22 cellular contexts compared by ENCODE assay signal in the genomic region with DNA sequence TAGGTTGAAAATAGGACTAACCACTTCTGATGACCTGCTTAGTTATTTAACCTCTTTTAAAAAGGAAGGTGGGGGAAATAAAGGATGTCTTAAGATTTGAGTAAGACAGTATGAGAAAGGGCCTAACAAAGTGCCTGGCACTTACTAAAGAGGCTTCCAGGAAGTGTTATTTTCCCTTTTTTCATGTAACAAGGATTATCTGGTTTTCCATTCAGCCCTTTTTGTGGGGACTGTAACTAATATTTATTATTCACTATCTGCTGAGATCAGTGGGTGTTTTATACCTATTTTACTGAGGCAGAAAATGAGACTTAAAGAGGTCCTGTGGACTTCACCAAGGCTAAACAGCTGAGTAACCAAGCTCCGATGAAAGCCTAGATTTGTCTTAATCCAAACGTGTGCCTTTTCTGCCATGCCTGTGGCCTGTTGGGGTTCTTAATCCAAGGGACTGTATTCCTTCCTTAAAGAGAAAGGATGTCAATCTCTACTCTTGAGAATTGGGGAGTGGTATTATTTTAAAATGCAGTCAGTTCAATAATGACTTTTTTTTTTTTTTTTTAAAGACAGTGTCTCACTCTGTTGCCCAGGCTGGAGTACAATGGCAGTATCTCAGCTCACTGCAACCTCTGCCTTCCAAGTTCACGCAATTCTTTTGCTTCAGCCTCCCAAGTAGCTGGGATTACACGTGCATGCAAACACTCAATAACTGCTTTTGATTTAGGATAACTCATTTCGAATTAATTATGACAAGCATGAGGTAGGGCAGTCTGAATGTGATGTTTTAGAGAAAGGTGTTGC. TPM values are rescaled to one million over a fixed set of nuclear protein-coding genes. Genes with fewer than 3 reads are reported as not detected.
DNase-seq lines count a peak whose midpoint lies in the region; ATAC-seq and TF ChIP-seq lines count a peak whose summit lies in the region.
"Had no signal": no experiment of that assay in that cellular context is flagged by ENCODE, and none has a peak within 500 bp of the region (broad histone marks: within the 10 kb centered on the region; RNA-seq: fewer than 3 reads in every experiment).

No MANE protein-coding gene starts in this region.

- H4K5ac ChIP-seq in H9 (ENCODE audit: insufficient read length, low read depth, low read length) = no peak overlapping the region

- H3K9ac ChIP-seq in H9 (ENCODE audit: extremely low read depth, insufficient read length, low read length) = no peak overlapping the region
- H3K9ac ChIP-seq in neural progenitor cell = no peak overlapping the region
- H3K9ac ChIP-seq in colonic mucosa (ENCODE audit: low read depth in 2 of 2, low read length in 2 of 2) = no peak overlapping the region

- H3T11ph ChIP-seq in H9 (ENCODE audit: low read length) = no peak overlapping the region

- no peak overlapping the region for H3K18ac ChIP-seq in H9 (ENCODE audit: insufficient read length, low read depth, low read length)

- no peak overlapping the region for H3K4me3 ChIP-seq in neural progenitor cell
- no peak overlapping the region for H3K4me3 ChIP-seq in colonic mucosa
- H3K4me3 ChIP-seq: tibial artery had no signal

- H4K91ac ChIP-seq in H9 (ENCODE audit: insufficient read length, low read depth, low read length) = no peak overlapping the region

- no peak for TF ChIP-seq CTCF in H9 (conservative IDR thresholded peaks at IDR 0.05)
- TF ChIP-seq CTCF in WTC11 (IDR thresholded peaks at IDR 0.05) = no peak
- no peak for TF ChIP-seq CTCF in neural progenitor cell (IDR thresholded peaks at IDR 0.05)
- no peak for TF ChIP-seq CTCF in colonic mucosa (IDR thresholded peaks at IDR 0.05)

- H3K4me2 ChIP-seq in H9 (ENCODE audit: insufficient read depth, insufficient read length, low read length) = no peak overlapping the region
- no peak overlapping the region for H3K4me2 ChIP-seq in neural progenitor cell

- CTCF ChIA-PET in activated naive CD4-positive, alpha-beta T cell treated with anti-CD3 and anti-CD28 coated beads for 36 hours (lab: Charles Lee) = interaction anchor here (0.6 kb wide), 1 partner anchor 17 kb away, joined by 3 read pairs; no protein-coding TSS in a partner anchor
- CTCF ChIA-PET in WTC11 (lab: Charles Lee) = interaction anchor here (0.7 to 1.1 kb wide), 3 partner anchors 216 to 222 kb away, joined by 3 to 5 read pairs (median 3); no protein-coding TSS in a partner anchor

- peaks cover 3% of the 10 kb centered on the region for H3K36me3 Mint-ChIP-seq in activated naive CD4-positive, alpha-beta T cell treated with anti-CD3 and anti-CD28 coated beads for 36 hours (ENCODE audit: low read depth)
- H3K36me3 Mint-ChIP-seq in H9 (ENCODE audit: insufficient read depth in 1 of 3, low read depth in 3 of 3) = peaks cover 0 to 5% (median 2%) of the 10 kb centered on the region in 3 experiments; a peak in 3 of 7 replicates
- no peaks in the 10 kb centered on the region for H3K36me3 Mint-ChIP-seq in WTC11
- H3K36me3 Mint-ChIP-seq in neural progenitor cell = peaks cover 3% of the 10 kb centered on the region

- H3K4me3 Mint-ChIP-seq in activated naive CD4-positive, alpha-beta T cell treated with anti-CD3 and anti-CD28 coated beads for 36 hours = peak overlapping the region; percentile 27
- no peak overlapping the region for H3K4me3 Mint-ChIP-seq in H9
- H3K4me3 Mint-ChIP-seq in WTC11 = no peak overlapping the region
- no peak overlapping the region for H3K4me3 Mint-ChIP-seq in neural progenitor cell

- H3K79me1 ChIP-seq in H9 (ENCODE audit: insufficient read depth, low read depth, low read length, poor library complexity, severe bottlenecking) = no peaks in the 10 kb centered on the region

- no peak overlapping the region for H2BK120ac ChIP-seq in H9 (ENCODE audit: low read depth, low read length, poor library complexity, severe bottlenecking)

- no peak overlapping the region for H2BK5ac ChIP-seq in H9 (ENCODE audit: insufficient read length, low read length)

- H3K36me3 ChIP-seq in neural progenitor cell (no peaks in the 10 kb centered on the region), colonic mucosa (no peaks in the 10 kb centered on the region)
- H3K36me3 ChIP-seq: tibial artery had no signal

- no peaks in the 10 kb centered on the region for H3K27me3 Mint-ChIP-seq in activated naive CD4-positive, alpha-beta T cell treated with anti-CD3 and anti-CD28 coated beads for 36 hours (ENCODE audit: low read depth)
- H3K27me3 Mint-ChIP-seq in H9 (ENCODE audit: low read depth) = 0 out of 2 replicates have a peak, but pooled peaks cover 4% of the 10 kb centered on the region
- H3K27me3 Mint-ChIP-seq in WTC11 (ENCODE audit: low read depth) = no peaks in the 10 kb centered on the region
- H3K27me3 Mint-ChIP-seq in neural progenitor cell (ENCODE audit: insufficient read depth, low read depth) = no peaks in the 10 kb centered on the region

- H4K8ac ChIP-seq in H9 (replicated peaks; ENCODE audit: insufficient read length, low read depth, low read length) = no peak overlapping the region

- no peak for DNase-seq in activated naive CD4-positive, alpha-beta T cell treated with anti-CD3 and anti-CD28 coated beads for 36 hours
- DNase-seq in activated naive CD4-positive, alpha-beta T cell treated with Interleukin-2 at 50 U/mL for 16 hours = no peak
- DNase-seq in H9 = no peak
- no peak for DNase-seq in WTC11 (ENCODE audit: low spot score)
- no peak for DNase-seq in neural progenitor cell (ENCODE audit: low spot score)
- no peak for DNase-seq in NCI-H524 (lab: John Stamatoyannopoulos, UW)
- no peak for DNase-seq in mesenteric fat pad (ENCODE audit: low spot score)
- no peak for DNase-seq in colonic mucosa
- DNase-seq: activated naive CD4-positive, alpha-beta T cell treated with anti-CD3 and anti-CD28 coated beads, Interleukin-2, amount 50 U/mL, for 16 hours; Karpas-422; left cardiac atrium; mesendoderm; NCI-H1092; NCI-H2029; NCI-H226; NK-92 treated with Interleukin-12 subunit alpha and Interleukin-12 subunit beta, amount 100 ng/mL, for 24 hours; posterior cingulate gyrus; stimulated activated CD4-positive, alpha-beta T cell treated with anti-CD3 and anti-CD28 coated beads, Interleukin-2, amount 100 ng/mL, for 24 hours; stimulated activated naive CD4-positive, alpha-beta T cell; T1000; tibial artery had no signal

- H3K27me3 ChIP-seq in H9 (ENCODE audit: insufficient read depth, low read length) = no peaks in the 10 kb centered on the region
- H3K27me3 ChIP-seq in neural progenitor cell = peaks cover 6% of the 10 kb centered on the region
- no peaks in the 10 kb centered on the region for H3K27me3 ChIP-seq in colonic mucosa
- H3K27me3 ChIP-seq: tibial artery had no signal

- H3K23me2 ChIP-seq in H9 (ENCODE audit: insufficient read length, low read depth, low read length, poor library complexity, severe bottlenecking) = peaks cover 7% of the 10 kb centered on the region

- POLR2A ChIA-PET in WTC11 (lab: Charles Lee) = no interaction called here

- H2AK5ac ChIP-seq in H9 (ENCODE audit: insufficient read length, low read length) = no peak overlapping the region

- no peak overlapping the region for H3K56ac ChIP-seq in H9 (ENCODE audit: insufficient read length, low read depth, low read length)

- H3K9me3 ChIP-seq in H9 (ENCODE audit: control insufficient read depth, low read depth, low read length) = no peaks in the 10 kb centered on the region
- no peaks in the 10 kb centered on the region for H3K9me3 ChIP-seq in neural progenitor cell (ENCODE audit: low read depth)
- H3K9me3 ChIP-seq in colonic mucosa = no peaks in the 10 kb centered on the region
- H3K9me3 ChIP-seq: tibial artery had no signal

- H3K23ac ChIP-seq in H9 (ENCODE audit: insufficient read length, low read depth, low read length) = no peak overlapping the region

- no peak overlapping the region for H2BK12ac ChIP-seq in H9 (ENCODE audit: insufficient read length, low read depth, low read length)

- H3K4me1 ChIP-seq in H9 (ENCODE audit: insufficient read depth, low read length) = peaks cover 3% of the 10 kb centered on the region; the same call in 1 of the 2 replicates
- H3K4me1 ChIP-seq in neural progenitor cell = peaks cover 14% of the 10 kb centered on the region
- H3K4me1 ChIP-seq in colonic mucosa = peaks cover 3% of the 10 kb centered on the region

- no CpG with 5 or more reads among the region's 5 CpGs for WGBS in H9 (ENCODE audit: extremely low coverage, insufficient read length, low lambda C conversion rate)

- no peak overlapping the region for H3K27ac Mint-ChIP-seq in activated naive CD4-positive, alpha-beta T cell treated with anti-CD3 and anti-CD28 coated beads for 36 hours
- H3K27ac Mint-ChIP-seq in H9 = peak overlapping the region in 2 of 3 experiments; percentile 1 to 84; a peak in 4 of 7 replicates
- peak overlapping the region; percentile 21 for H3K27ac Mint-ChIP-seq in WTC11
- H3K27ac Mint-ChIP-seq in neural progenitor cell = no peak overlapping the region

- no peak overlapping the region for H2BK20ac ChIP-seq in H9 (ENCODE audit: low read depth, low read length, poor library complexity, severe bottlenecking)

- no peak overlapping the region for H2AFZ ChIP-seq in H9 (ENCODE audit: low read length)
- H2AFZ ChIP-seq in neural progenitor cell (replicated peaks) = no peak overlapping the region

- H3K79me2 ChIP-seq in H9 (ENCODE audit: insufficient read depth, low read length) (peaks cover 7% of the 10 kb centered on the region; the same call in 1 of the 2 replicates), neural progenitor cell (ENCODE audit: low read depth) (peaks cover 100% of the 10 kb centered on the region)

- no peak for ATAC-seq in WTC11
- ATAC-seq: left cardiac atrium had no signal

- H3K4ac ChIP-seq in H9 (ENCODE audit: low read depth, low read length) = no peak overlapping the region

- no peak overlapping the region for H3K27ac ChIP-seq in H9 (ENCODE audit: insufficient read length, low read depth, low read length)
- H3K27ac ChIP-seq in neural progenitor cell = peak overlapping the region; percentile 1
- no peak overlapping the region for H3K27ac ChIP-seq in colonic mucosa
- H3K27ac ChIP-seq: tibial artery had no signal

- intact Hi-C loops in activated naive CD4-positive, alpha-beta T cell treated with anti-CD3 and anti-CD28 coated beads for 36 hours (cut with micrococcal nuclease) = loop anchor here (1.0 kb wide), 1 partner anchor 109 kb away; no protein-coding TSS in a partner anchor
- intact Hi-C loops in colonic mucosa (cut with DNase I) = no loop called here

- H2BK15ac ChIP-seq in H9 (ENCODE audit: low read depth, low read length) = no peak overlapping the region

- peaks cover 9% of the 10 kb centered on the region for H3F3A ChIP-seq in neural progenitor cell (ENCODE audit: low read depth)

- no peaks in the 10 kb centered on the region for H4K20me1 ChIP-seq in H9 (ENCODE audit: control insufficient read depth, insufficient read depth, insufficient read length)
- H4K20me1 ChIP-seq in neural progenitor cell (ENCODE audit: low read depth) = peaks cover 82% of the 10 kb centered on the region

- H3K4me1 Mint-ChIP-seq in activated naive CD4-positive, alpha-beta T cell treated with anti-CD3 and anti-CD28 coated beads for 36 hours (ENCODE audit: low read depth) = peaks cover 67% of the 10 kb centered on the region
- H3K4me1 Mint-ChIP-seq in H9 (peaks cover 32 to 42% of the 10 kb centered on the region in 2 experiments), WTC11 (peaks cover 60% of the 10 kb centered on the region), neural progenitor cell (peaks cover 19% of the 10 kb centered on the region)

- no peak overlapping the region for H3K14ac ChIP-seq in H9 (ENCODE audit: insufficient read depth, low read length)

- no peaks in the 10 kb centered on the region for H3K9me3 Mint-ChIP-seq in activated naive CD4-positive, alpha-beta T cell treated with anti-CD3 and anti-CD28 coated beads for 36 hours
- H3K9me3 Mint-ChIP-seq in H9 (no peaks in the 10 kb centered on the region; a peak in 1 of 5 replicates), WTC11 (no peaks in the 10 kb centered on the region), neural progenitor cell (no peaks in the 10 kb centered on the region)
- H3K9me3 Mint-ChIP-seq: nephron had no signal

RNA-seq across cellular contexts. Expression of a gene that starts 6.5 kb away (rescaled TPM):
- total RNA-seq in activated naive CD4-positive, alpha-beta T cell treated with anti-CD3 and anti-CD28 coated beads for 36 hours = 10 to 100 TPM; 11.8 to 12.1 TPM
- total RNA-seq in H9 (2021) = 14.2 and 15.2 TPM in 2 replicates
- total RNA-seq in WTC11 (2021) = 12.4 to 12.5 TPM (median 12.4 TPM) in 3 replicates
- 13.0 and 16.5 TPM in 2 replicates for total RNA-seq in neural progenitor cell (ENCODE audit: low replicate concordance)
- total RNA-seq in mesenteric fat pad = 8.5 TPM
- 1 to 10 TPM; 4.7 to 8.0 TPM for total RNA-seq in colonic mucosa

Comparison
In these comparisons a context has a peak if more than half of its experiments do, and no peak if none do; other contexts are left out.
1. H3K27ac Mint-ChIP-seq: peak in H9 (2 of 3) and WTC11 (single experiment); none in activated naive CD4-positive, alpha-beta T cell treated with anti-CD3 and anti-CD28 coated beads for 36 hours (single experiment) and neural progenitor cell (single experiment).